Comparison of ENCODE assay signal across 8 cellular contexts in genomic region chr12:49111206-49111605, GRCh38. TPM values are rescaled to one million over a fixed set of nuclear protein-coding genes. Genes with fewer than 3 reads are reported as not detected.
DNase-seq lines count a peak whose midpoint lies in the region; ATAC-seq and TF ChIP-seq lines count a peak whose summit lies in the region.

No MANE protein-coding gene starts in this region.

- H3K27me3 Mint-ChIP-seq in CD4-positive, alpha-beta memory T cell = no peaks in the 10 kb centered on the region
- peaks cover 2% of the 10 kb centered on the region for H3K27me3 Mint-ChIP-seq in IgD-negative memory B cell

- peak overlapping the region; percentile 82 for H2AFZ ChIP-seq in neural cell (ENCODE audit: low read depth, low read length)

- TF ChIP-seq RAD21 in neural cell (conservative IDR thresholded peaks at IDR 0.05) = no peak

- no peaks in the 10 kb centered on the region for H3F3A ChIP-seq in neural cell (ENCODE audit: insufficient read depth, low read length, poor library complexity, severe bottlenecking)

- peak overlapping the region; percentile 96 to 98 for H3K9ac ChIP-seq in colonic mucosa (ENCODE audit: low read depth in 2 of 2, low read length in 2 of 2)
- H3K9ac ChIP-seq in neural cell (ENCODE audit: low read length) = peak overlapping the region; percentile 100

- H3K79me2 ChIP-seq in neural cell (replicated peaks; ENCODE audit: insufficient read depth, low read length) = peaks cover 40% of the 10 kb centered on the region

- no peak for ATAC-seq in HG02571 (IDR thresholded peaks at IDR 0.05; ENCODE audit: unreplicated experiment)

- H3K27ac ChIP-seq in CD4-positive, alpha-beta memory T cell (ENCODE audit: low read depth, low read length) = peak overlapping the region; percentile 88
- peak overlapping the region; percentile 98 for H3K27ac ChIP-seq in colonic mucosa
- H3K27ac ChIP-seq in neural cell (ENCODE audit: low read length) = peak overlapping the region; percentile 100

- peaks cover 23 to 44% (median 35%) of the 10 kb centered on the region in 4 donors for H3K4me1 Mint-ChIP-seq in CD4-positive, alpha-beta memory T cell
- peaks cover 22 to 25% (median 23%) of the 10 kb centered on the region in 3 donors for H3K4me1 Mint-ChIP-seq in IgD-negative memory B cell

- DNase-seq in CD4-positive, alpha-beta memory T cell = no peak
- DNase-seq in colonic mucosa = no peak
- DNase-seq in GF-D8 (lab: John Stamatoyannopoulos, UW) = no peak
- no peak for DNase-seq in COLO668 (lab: John Stamatoyannopoulos, UW; ENCODE audit: unreplicated experiment)
- no peak for DNase-seq in activated gamma-delta T cell treated with Interleukin-2 at 50 U/mL for 16 hours

- H3K4me3 Mint-ChIP-seq in CD4-positive, alpha-beta memory T cell = peak overlapping the region; percentile 91 to 99 (median 98)
- H3K4me3 Mint-ChIP-seq in IgD-negative memory B cell = peak overlapping the region; percentile 97 to 99 (median 98)

- peaks cover 6 to 22% of the 10 kb centered on the region in 2 donors for H3K36me3 Mint-ChIP-seq in CD4-positive, alpha-beta memory T cell
- no peaks in the 10 kb centered on the region for H3K36me3 Mint-ChIP-seq in IgD-negative memory B cell

- no peaks in the 10 kb centered on the region for H3K9me2 ChIP-seq in neural cell (ENCODE audit: insufficient read depth, low read length)

- TF ChIP-seq CTCF in colonic mucosa (IDR thresholded peaks at IDR 0.05) = no peak
- TF ChIP-seq CTCF in neural cell (IDR thresholded peaks at IDR 0.05; ENCODE audit: poor library complexity, severe bottlenecking) = no peak

- H3K9me3 Mint-ChIP-seq in CD4-positive, alpha-beta memory T cell = no peaks in the 10 kb centered on the region
- H3K9me3 Mint-ChIP-seq in IgD-negative memory B cell = no peaks in the 10 kb centered on the region

- H3K27ac Mint-ChIP-seq in CD4-positive, alpha-beta memory T cell = peak overlapping the region; percentile 94 to 99 (median 98)
- H3K27ac Mint-ChIP-seq in IgD-negative memory B cell = peak overlapping the region; percentile 69 to 98 (median 96)

- TF ChIP-seq EP300 in neural cell (conservative IDR thresholded peaks at IDR 0.05; ENCODE audit: poor library complexity, severe bottlenecking) = no peak

- peaks cover 6% of the 10 kb centered on the region for H3K36me3 ChIP-seq in CD4-positive, alpha-beta memory T cell (ENCODE audit: insufficient read depth, low read length)
- no peaks in the 10 kb centered on the region for H3K36me3 ChIP-seq in colonic mucosa
- peaks cover 6% of the 10 kb centered on the region for H3K36me3 ChIP-seq in neural cell (ENCODE audit: insufficient read depth, low read length)

- CTCF ChIA-PET in CD4-positive, alpha-beta memory T cell (lab: Charles Lee; ENCODE audit: partially characterized antibody) = interaction anchor here (0.9 to 9.2 kb wide), 10 partner anchors 9 to 78 kb away, joined by 3 to 85 read pairs (median 6); partner anchors contain the start of genes DHH, TUBA1A and TUBA1B

- peaks cover 22% of the 10 kb centered on the region for H3K4me1 ChIP-seq in CD4-positive, alpha-beta memory T cell (ENCODE audit: insufficient read depth, low read length)
- peaks cover 10% of the 10 kb centered on the region for H3K4me1 ChIP-seq in colonic mucosa

- H3K27me3 ChIP-seq in CD4-positive, alpha-beta memory T cell (ENCODE audit: insufficient read depth, low read length) = no peaks in the 10 kb centered on the region
- no peaks in the 10 kb centered on the region for H3K27me3 ChIP-seq in colonic mucosa
- H3K27me3 ChIP-seq in neural cell (ENCODE audit: insufficient read depth, low read depth, low read length) = no peaks in the 10 kb centered on the region

- intact Hi-C loops in CD4-positive, alpha-beta memory T cell (cut with micrococcal nuclease) = no loop called here
- intact Hi-C loops in colonic mucosa (cut with DNase I) = no loop called here

- peaks cover 26% of the 10 kb centered on the region for H4K20me1 ChIP-seq in neural cell (ENCODE audit: insufficient read depth)

- H3K4me2 ChIP-seq in neural cell (ENCODE audit: low read length) = peak overlapping the region; percentile 59

- H3K9me3 ChIP-seq in CD4-positive, alpha-beta memory T cell (ENCODE audit: control insufficient read depth in 1 of 2, low read length in 2 of 2) = no peaks in the 10 kb centered on the region
- H3K9me3 ChIP-seq in colonic mucosa (no peaks in the 10 kb centered on the region), neural cell (ENCODE audit: low read length) (no peaks in the 10 kb centered on the region)

- H3K4me3 ChIP-seq in CD4-positive, alpha-beta memory T cell (ENCODE audit: low read length in 2 of 2) = peak overlapping the region; percentile 14 to 92
- H3K4me3 ChIP-seq in colonic mucosa = peak overlapping the region; percentile 98
- H3K4me3 ChIP-seq in neural cell (ENCODE audit: low read length) = peak overlapping the region; percentile 96

- POLR2A ChIA-PET in CD4-positive, alpha-beta memory T cell (lab: Charles Lee; ENCODE audit: partially characterized antibody) = interaction anchor here (0.7 to 8.3 kb wide), 14 partner anchors 11 to 259 kb away, joined by 3 to 189 read pairs (median 14); partner anchors contain the start of genes DDX23, DHH, KMT2D and RHEBL1

TF ChIP-seq in neural cell, 6 proteins besides CTCF, POLR2A, EP300 and RAD21:
- TF ChIP-seq TAF1 (IDR thresholded peaks at IDR 0.05; ENCODE audit: low read depth) = no peak

RNA-seq across cellular contexts. Expression of gene LMBR1L, which starts 0.6 kb away (rescaled TPM):
- total RNA-seq in CD4-positive, alpha-beta memory T cell = 100 to 1,000 TPM; 222 to 226 TPM
- 10 to 100 TPM; 35.9 to 46.5 TPM for polyA plus RNA-seq in CD4-positive, alpha-beta memory T cell
- polyA plus RNA-seq in IgD-negative memory B cell (37.3 TPM), neural cell (344 and 381 TPM in 2 replicates)
- total RNA-seq in colonic mucosa = 10 to 100 TPM; 36.9 to 38.2 TPM
- polyA minus RNA-seq in neural cell = 165 and 169 TPM in 2 replicates

RNA-seq across cellular contexts. Expression of gene DHH, which starts 16.6 kb away (rescaled TPM):
- total RNA-seq in CD4-positive, alpha-beta memory T cell = under 1 TPM; 0.35 to 0.44 TPM
- polyA plus RNA-seq in CD4-positive, alpha-beta memory T cell = not detected
- polyA plus RNA-seq in IgD-negative memory B cell = not detected
- total RNA-seq in colonic mucosa = under 1 TPM; 0.29 to 0.52 TPM
- polyA plus RNA-seq in neural cell = 0.28 and 0.66 TPM in 2 replicates
- polyA minus RNA-seq in neural cell = 0.46 and 0.49 TPM in 2 replicates

RNA-seq across cellular contexts. Expression of gene TUBA1B, which starts 20.0 kb away (rescaled TPM):
- 100 to 1,000 TPM; 332 to 361 TPM for total RNA-seq in CD4-positive, alpha-beta memory T cell
- 100 to 1,000 TPM; 411 to 573 TPM for polyA plus RNA-seq in CD4-positive, alpha-beta memory T cell
- 396 TPM for polyA plus RNA-seq in IgD-negative memory B cell
- 1,000 to 10,000 TPM in 1 of 2 donors, 100 to 1,000 TPM in 1; 445 to 1,717 TPM for total RNA-seq in colonic mucosa
- 573 and 605 TPM in 2 replicates for polyA plus RNA-seq in neural cell
- polyA minus RNA-seq in neural cell = 371 and 430 TPM in 2 replicates

RNA-seq across cellular contexts. Expression of gene RHEBL1, which starts 41.4 kb away (rescaled TPM):
- total RNA-seq in CD4-positive, alpha-beta memory T cell = 1 to 10 TPM; 2.7 to 2.9 TPM
- polyA plus RNA-seq in CD4-positive, alpha-beta memory T cell = 10 to 100 TPM in 1 of 2 donors, 1 to 10 TPM in 1; 9.2 to 10.5 TPM
- 3.2 TPM for polyA plus RNA-seq in IgD-negative memory B cell
- under 1 TPM; 0.27 to 0.32 TPM for total RNA-seq in colonic mucosa
- 0.68 TPM in 1 of 2 replicates, not detected in the other for polyA plus RNA-seq in neural cell
- polyA minus RNA-seq in neural cell = not detected in 2 replicates

RNA-seq across cellular contexts. Expression of gene KMT2D, which starts 50.6 kb away (rescaled TPM):
- 100 to 1,000 TPM; 133 to 159 TPM for total RNA-seq in CD4-positive, alpha-beta memory T cell
- 10 to 100 TPM in 1 of 2 donors, under 1 TPM in 1; 0.16 to 26.7 TPM for polyA plus RNA-seq in CD4-positive, alpha-beta memory T cell
- polyA plus RNA-seq in IgD-negative memory B cell (19.7 TPM), neural cell (14.1 and 15.8 TPM in 2 replicates)
- total RNA-seq in colonic mucosa = 10 to 100 TPM; 50.2 to 87.5 TPM
- 36.8 and 37.7 TPM in 2 replicates for polyA minus RNA-seq in neural cell
